In genomic region chr17:38672788-38673713, GRCh38 we compare ENCODE assay signal across 10 cellular contexts. TPM values are rescaled to one million over a fixed set of nuclear protein-coding genes. Genes with fewer than 3 reads are reported as not detected.
DNase-seq lines count a peak whose midpoint lies in the region; ATAC-seq and TF ChIP-seq lines count a peak whose summit lies in the region.
"Had no signal": no experiment of that assay in that cellular context is flagged by ENCODE, and none has a peak within 500 bp of the region (broad histone marks: within the 10 kb centered on the region; RNA-seq: fewer than 3 reads in every experiment).

No MANE protein-coding gene starts in this region.

- H3K9me3 ChIP-seq in iPS-18c (ENCODE audit: control insufficient read depth, insufficient read depth, low read length) (peaks cover 3% of the 10 kb centered on the region), adrenal gland (replicated peaks in 1 of 3) (no peaks in the 10 kb centered on the region)
- H3K9me3 ChIP-seq: uterus had no signal

- H3K27me3 Mint-ChIP-seq in activated CD4-positive, alpha-beta T cell treated with anti-CD3 and anti-CD28 coated beads, Interleukin-2, amount 10 ng/mL, durations not matched to agents 7 days and 5 days, result peaks cover 46% of the 10 kb centered on the region
- H3K27me3 Mint-ChIP-seq in activated CD8-positive, alpha-beta T cell treated with anti-CD3 and anti-CD28 coated beads for 36 hours, result peaks cover 33% of the 10 kb centered on the region

- DNase-seq in activated CD4-positive, alpha-beta T cell treated with anti-CD3 and anti-CD28 coated beads, Interleukin-2, amount 10 ng/mL, durations not matched to agents 7 days and 5 days, result no peak
- no peak for DNase-seq in activated CD4-positive, alpha-beta T cell treated with anti-CD3 and anti-CD28 coated beads for 4 hours
- peak; percentile 31 for DNase-seq in activated CD8-positive, alpha-beta T cell treated with anti-CD3 and anti-CD28 coated beads for 36 hours
- DNase-seq in superior temporal gyrus (ENCODE audit: extremely low spot score) (peak; percentile 5), NAMALWA (ENCODE audit: low spot score) (no peak), adrenal gland (no peak)
- DNase-seq: activated CD4-positive, alpha-beta T cell treated with anti-CD3 and anti-CD28 coated beads, Interleukin-2, amount 50 U/mL, for 1 hour had no signal

- H3K4me1 ChIP-seq in adrenal gland (replicated peaks in 1 of 2), result peaks cover 11 to 23% of the 10 kb centered on the region in 2 donors

- H3K4me3 ChIP-seq in iPS-18c (ENCODE audit: insufficient read depth, low read depth, low read length), result peak overlapping the region; percentile 70
- H3K4me3 ChIP-seq in adrenal gland, result peak overlapping the region in 1 of 4 donors; percentile 61

- H3K27ac Mint-ChIP-seq in activated CD4-positive, alpha-beta T cell treated with anti-CD3 and anti-CD28 coated beads, Interleukin-2, amount 10 ng/mL, durations not matched to agents 7 days and 5 days, result peak overlapping the region; percentile 50
- no peak overlapping the region for H3K27ac Mint-ChIP-seq in activated CD8-positive, alpha-beta T cell treated with anti-CD3 and anti-CD28 coated beads for 36 hours

- peaks cover 41% of the 10 kb centered on the region for H3K4me1 Mint-ChIP-seq in activated CD4-positive, alpha-beta T cell treated with anti-CD3 and anti-CD28 coated beads, Interleukin-2, amount 10 ng/mL, durations not matched to agents 7 days and 5 days
- peaks cover 41% of the 10 kb centered on the region for H3K4me1 Mint-ChIP-seq in activated CD8-positive, alpha-beta T cell treated with anti-CD3 and anti-CD28 coated beads for 36 hours (ENCODE audit: low read depth)

- ATAC-seq in activated CD8-positive, alpha-beta T cell treated with anti-CD3 and anti-CD28 coated beads for 36 hours, result no peak
- no peak for ATAC-seq in HG02870 (IDR thresholded peaks at IDR 0.05; ENCODE audit: unreplicated experiment)

- peaks cover 4% of the 10 kb centered on the region for H3K27me3 ChIP-seq in adrenal gland

- CTCF ChIA-PET in activated CD4-positive, alpha-beta T cell treated with anti-CD3 and anti-CD28 coated beads, Interleukin-2, amount 10 ng/mL, durations not matched to agents 7 days and 5 days (lab: Charles Lee), result interaction anchor here (1.8 to 6.0 kb wide), 2 partner anchors 63 to 115 kb away, joined by 6 to 57 read pairs; no protein-coding TSS in a partner anchor
- CTCF ChIA-PET in activated CD8-positive, alpha-beta T cell treated with anti-CD3 and anti-CD28 coated beads for 36 hours (lab: Charles Lee), result interaction anchor here (0.7 to 12.2 kb wide), 5 partner anchors 56 to 115 kb away, joined by 3 to 160 read pairs (median 11); partner anchors contain the start of gene CISD3

- POLR2A ChIA-PET in activated CD4-positive, alpha-beta T cell treated with anti-CD3 and anti-CD28 coated beads, Interleukin-2, amount 10 ng/mL, durations not matched to agents 7 days and 5 days (lab: Charles Lee), result no interaction called here
- POLR2A ChIA-PET in activated CD8-positive, alpha-beta T cell treated with anti-CD3 and anti-CD28 coated beads for 36 hours (lab: Charles Lee), result interaction anchor here (1.0 to 9.3 kb wide), 3 partner anchors 30 to 118 kb away, joined by 3 to 112 read pairs (median 33); partner anchors contain the start of gene MLLT6

- intact Hi-C loops in activated CD8-positive, alpha-beta T cell treated with anti-CD3 and anti-CD28 coated beads for 36 hours (cut with micrococcal nuclease), result no loop called here
- intact Hi-C loops in adrenal gland (cut with DNase I), result loop anchor here in 1 of 2 donors (5.0 kb wide), 1 partner anchor 64 kb away; no protein-coding TSS in a partner anchor

- no peak for TF ChIP-seq CTCF in activated CD8-positive, alpha-beta T cell treated with anti-CD3 and anti-CD28 coated beads for 36 hours (IDR thresholded peaks at IDR 0.05)
- no peak for TF ChIP-seq CTCF in adrenal gland (IDR thresholded peaks at IDR 0.05)

- TF ChIP-seq POLR2A in adrenal gland (IDR thresholded peaks at IDR 0.05), result no peak

- no peaks in the 10 kb centered on the region for H3K36me3 ChIP-seq in adrenal gland (replicated peaks in 1 of 2)
- H3K36me3 ChIP-seq: uterus had no signal

- H3K4me3 Mint-ChIP-seq in activated CD4-positive, alpha-beta T cell treated with anti-CD3 and anti-CD28 coated beads, Interleukin-2, amount 10 ng/mL, durations not matched to agents 7 days and 5 days, result peak overlapping the region; percentile 22
- H3K4me3 Mint-ChIP-seq in activated CD8-positive, alpha-beta T cell treated with anti-CD3 and anti-CD28 coated beads for 36 hours, result peak overlapping the region; percentile 76

- H3K9me3 Mint-ChIP-seq in activated CD4-positive, alpha-beta T cell treated with anti-CD3 and anti-CD28 coated beads, Interleukin-2, amount 10 ng/mL, durations not matched to agents 7 days and 5 days, result no peaks in the 10 kb centered on the region
- H3K9me3 Mint-ChIP-seq in activated CD8-positive, alpha-beta T cell treated with anti-CD3 and anti-CD28 coated beads for 36 hours, result no peaks in the 10 kb centered on the region

- H3K36me3 Mint-ChIP-seq in activated CD4-positive, alpha-beta T cell treated with anti-CD3 and anti-CD28 coated beads, Interleukin-2, amount 10 ng/mL, durations not matched to agents 7 days and 5 days (ENCODE audit: low read depth), result no peaks in the 10 kb centered on the region
- H3K36me3 Mint-ChIP-seq in activated CD8-positive, alpha-beta T cell treated with anti-CD3 and anti-CD28 coated beads for 36 hours (ENCODE audit: low read depth), result peaks cover 17% of the 10 kb centered on the region

- H3K27ac ChIP-seq in adrenal gland, result no peak overlapping the region
- H3K27ac ChIP-seq: uterus had no signal

- WGBS in adrenal gland, 4 donors, result 19 to 57% (median 32%) methylated on average over 11 to 47 of the region's 47 CpGs

RNA-seq across cellular contexts. Expression of gene EPOP, which starts 1.7 kb away (rescaled TPM):
- total RNA-seq in activated CD4-positive, alpha-beta T cell treated with anti-CD3 and anti-CD28 coated beads, Interleukin-2, amount 10 ng/mL, durations not matched to agents 7 days and 5 days, result 1 to 10 TPM; 7.5 to 7.8 TPM
- total RNA-seq in activated CD8-positive, alpha-beta T cell treated with anti-CD3 and anti-CD28 coated beads for 36 hours, result 10 to 100 TPM; 31.8 to 32.2 TPM
- 1 to 10 TPM; 1.5 to 9.4 (median 3.9) TPM for total RNA-seq in adrenal gland
- polyA plus RNA-seq in adrenal gland, result 1 to 10 TPM in 2 of 3 donors, under 1 TPM in 1; 0.97 to 2.9 (median 2.7) TPM

RNA-seq across cellular contexts. Expression of gene MLLT6, which starts 32.0 kb away (rescaled TPM):
- 100 to 1,000 TPM; 251 to 264 TPM for total RNA-seq in activated CD4-positive, alpha-beta T cell treated with anti-CD3 and anti-CD28 coated beads, Interleukin-2, amount 10 ng/mL, durations not matched to agents 7 days and 5 days
- total RNA-seq in activated CD8-positive, alpha-beta T cell treated with anti-CD3 and anti-CD28 coated beads for 36 hours, result 100 to 1,000 TPM; 145 to 148 TPM
- total RNA-seq in adrenal gland, result 100 to 1,000 TPM in 4 of 8 donors, 10 to 100 TPM in 4; 63.7 to 191 (median 99.8) TPM
- polyA plus RNA-seq in adrenal gland, result 100 to 1,000 TPM in 1 of 3 donors, 10 to 100 TPM in 2; 27.3 to 339 (median 50.5) TPM

RNA-seq across cellular contexts. Expression of gene CISD3, which starts 57.1 kb away (rescaled TPM):
- total RNA-seq in activated CD4-positive, alpha-beta T cell treated with anti-CD3 and anti-CD28 coated beads, Interleukin-2, amount 10 ng/mL, durations not matched to agents 7 days and 5 days, result 10 to 100 TPM; 45.7 to 46.3 TPM
- 10 to 100 TPM; 43.2 to 44.2 TPM for total RNA-seq in activated CD8-positive, alpha-beta T cell treated with anti-CD3 and anti-CD28 coated beads for 36 hours
- 10 to 100 TPM in 7 of 8 donors, 1 to 10 TPM in 1; 9.9 to 78.7 (median 49.7) TPM for total RNA-seq in adrenal gland
- polyA plus RNA-seq in adrenal gland, result 10 to 100 TPM; 36.1 to 45.7 (median 43.2) TPM

Comparison
In these comparisons a context has a peak if more than half of its experiments do, and no peak if none do; other contexts are left out.
1. DNase-seq: peak in activated CD8-positive, alpha-beta T cell treated with anti-CD3 and anti-CD28 coated beads for 36 hours (single experiment) and superior temporal gyrus (single experiment); none in activated CD4-positive, alpha-beta T cell treated with anti-CD3 and anti-CD28 coated beads, Interleukin-2, amount 10 ng/mL, durations not matched to agents 7 days and 5 days (single experiment), activated CD4-positive, alpha-beta T cell treated with anti-CD3 and anti-CD28 coated beads for 4 hours (0 of 2), NAMALWA (single experiment) and adrenal gland (0 of 7).